ENCODE assay signal across 19 cellular contexts in the genomic region with DNA sequence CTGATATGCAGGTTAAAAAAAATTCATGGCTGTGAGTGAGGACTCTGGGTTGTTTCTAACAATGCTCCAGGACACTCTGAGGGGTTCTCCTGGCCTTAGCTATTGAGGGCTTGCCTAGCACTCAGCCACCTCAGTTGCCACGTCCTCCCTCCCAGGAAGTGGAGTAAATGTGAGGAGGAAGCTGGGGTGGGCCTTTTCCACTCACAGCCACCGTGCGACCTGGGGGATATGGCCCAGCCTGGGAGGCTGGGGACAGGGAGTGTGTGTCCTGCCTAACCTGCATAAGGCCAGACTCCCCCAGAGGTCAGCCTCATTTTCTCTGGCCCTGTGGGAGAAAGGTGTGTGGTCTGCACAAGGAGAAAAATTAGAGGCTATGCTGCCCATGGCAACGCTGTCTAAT.
DNase-seq lines count a peak whose midpoint lies in the region; ATAC-seq and FAIRE-seq lines count a peak whose summit lies in the region.
"Had no signal": no experiment of that assay in that cellular context is flagged by ENCODE, and none has a peak within 500 bp of the region (broad histone marks: within the 10 kb centered on the region; RNA-seq: fewer than 3 reads in every experiment).

No MANE protein-coding gene starts in this region.

- H3K27me3 Mint-ChIP-seq in activated T-cell treated with anti-CD3 and anti-CD28 coated beads, Interleukin-2, amount 50 U/mL, for 24 hours, result no peaks in the 10 kb centered on the region
- no peaks in the 10 kb centered on the region for H3K27me3 Mint-ChIP-seq in activated T-cell treated with anti-CD3 and anti-CD28 coated beads, Interleukin-2, amount 50 U/mL, for 4 hours (ENCODE audit: low read depth)
- H3K27me3 Mint-ChIP-seq: CD4-positive, CD25-positive, alpha-beta regulatory T cell; CD8-positive, alpha-beta memory T cell had no signal

- H3K36me3 Mint-ChIP-seq in activated T-cell treated with anti-CD3 and anti-CD28 coated beads, Interleukin-2, amount 50 U/mL, for 24 hours (ENCODE audit: low read depth), result peaks cover 97% of the 10 kb centered on the region
- peaks cover 34% of the 10 kb centered on the region for H3K36me3 Mint-ChIP-seq in activated T-cell treated with anti-CD3 and anti-CD28 coated beads, Interleukin-2, amount 50 U/mL, for 4 hours (ENCODE audit: insufficient read depth)

- H3K27ac Mint-ChIP-seq in activated T-cell treated with anti-CD3 and anti-CD28 coated beads, Interleukin-2, amount 50 U/mL, for 24 hours, result peak overlapping the region; percentile 73
- H3K27ac Mint-ChIP-seq: CD4-positive, CD25-positive, alpha-beta regulatory T cell; H9 had no signal

- DNase-seq in activated T-cell treated with anti-CD3 and anti-CD28 coated beads, Interleukin-2, amount 50 U/mL, for 24 hours, result no peak
- no peak for DNase-seq in activated T-cell treated with anti-CD3 and anti-CD28 coated beads, Interleukin-2, amount 50 U/mL, for 4 hours
- DNase-seq in ecto neural progenitor cell (ENCODE audit: low spot score), result peak; percentile 41
- DNase-seq in mesenteric fat pad (ENCODE audit: low spot score), result peak; percentile 67
- no peak for DNase-seq in urothelium cell line (ENCODE audit: low spot score)
- DNase-seq: BE2C; C1 segment of cervical spinal cord; CD4-positive, CD25-positive, alpha-beta regulatory T cell; CD8-positive, alpha-beta memory T cell; COR-L47; DMS 273 treated with DMSO at 0.1 percent for 48 hours; DMS53; DND-41; H9 had no signal

- no peak overlapping the region for H3K4me3 Mint-ChIP-seq in activated T-cell treated with anti-CD3 and anti-CD28 coated beads, Interleukin-2, amount 50 U/mL, for 24 hours
- H3K4me3 Mint-ChIP-seq in activated T-cell treated with anti-CD3 and anti-CD28 coated beads, Interleukin-2, amount 50 U/mL, for 4 hours, result no peak overlapping the region
- H3K4me3 Mint-ChIP-seq: CD4-positive, CD25-positive, alpha-beta regulatory T cell; CD8-positive, alpha-beta memory T cell; H9 had no signal

- no peaks in the 10 kb centered on the region for H3K9me3 Mint-ChIP-seq in activated T-cell treated with anti-CD3 and anti-CD28 coated beads, Interleukin-2, amount 50 U/mL, for 24 hours
- H3K9me3 Mint-ChIP-seq in activated T-cell treated with anti-CD3 and anti-CD28 coated beads, Interleukin-2, amount 50 U/mL, for 4 hours, result no peaks in the 10 kb centered on the region
- H3K9me3 Mint-ChIP-seq: CD4-positive, CD25-positive, alpha-beta regulatory T cell; CD8-positive, alpha-beta memory T cell; H9 had no signal

- FAIRE-seq in urothelium cell line (lab: Jason Lieb, UNC), result peak; percentile 77
- FAIRE-seq: GM12878, GM19239, H1 had no signal

- peaks cover 7% of the 10 kb centered on the region for H3K4me1 Mint-ChIP-seq in activated T-cell treated with anti-CD3 and anti-CD28 coated beads, Interleukin-2, amount 50 U/mL, for 24 hours (ENCODE audit: low read depth)
- no peaks in the 10 kb centered on the region for H3K4me1 Mint-ChIP-seq in activated T-cell treated with anti-CD3 and anti-CD28 coated beads, Interleukin-2, amount 50 U/mL, for 4 hours (ENCODE audit: low read depth)
- H3K4me1 Mint-ChIP-seq: CD4-positive, CD25-positive, alpha-beta regulatory T cell had no signal

- no peak for ATAC-seq in activated T-cell treated with anti-CD3 and anti-CD28 coated beads, Interleukin-2, amount 50 U/mL, for 4 hours
- no peak for ATAC-seq in HG03159 (IDR thresholded peaks at IDR 0.05; ENCODE audit: unreplicated experiment)
- no peak for ATAC-seq in GM18858 (IDR thresholded peaks at IDR 0.05; ENCODE audit: unreplicated experiment)
- ATAC-seq: GM12878 had no signal

Comparison
In these comparisons a context has a peak if more than half of its experiments do, and no peak if none do; other contexts are left out.
1. DNase-seq: peak in ecto neural progenitor cell (single experiment) and mesenteric fat pad (single experiment); none in activated T-cell treated with anti-CD3 and anti-CD28 coated beads, Interleukin-2, amount 50 U/mL, for 24 hours (single experiment), activated T-cell treated with anti-CD3 and anti-CD28 coated beads, Interleukin-2, amount 50 U/mL, for 4 hours (single experiment) and urothelium cell line (single experiment).